8 cellular contexts compared by ENCODE assay signal in genomic region chr1:201530741-201531521, GRCh38. TPM values are rescaled to one million over a fixed set of nuclear protein-coding genes. Genes with fewer than 3 reads are reported as not detected.
DNase-seq lines count a peak whose midpoint lies in the region; ATAC-seq lines count a peak whose summit lies in the region.

No MANE protein-coding gene starts in this region.

- no peak overlapping the region for H3K27ac Mint-ChIP-seq in activated T-cell treated with anti-CD3 and anti-CD28 coated beads, Interleukin-2, amount 50 U/mL, for 72 hours

- peak; percentile 49 to 59 for ATAC-seq in activated T-cell treated with anti-CD3 and anti-CD28 coated beads, Interleukin-2, amount 50 U/mL, for 72 hours (replicated peaks in 1 of 2)
- no peak for ATAC-seq in HG03469 (IDR thresholded peaks at IDR 0.05; ENCODE audit: unreplicated experiment)

- H3K36me3 Mint-ChIP-seq in activated T-cell treated with anti-CD3 and anti-CD28 coated beads, Interleukin-2, amount 50 U/mL, for 72 hours (ENCODE audit: insufficient read depth in 2 of 2) = no peaks in the 10 kb centered on the region

- peak; percentile 87 for DNase-seq in Ammon's horn (ENCODE audit: low spot score)
- peak; percentile 70 for DNase-seq in H4 (ENCODE audit: low spot score)
- peak; percentile 25 for DNase-seq in NCI-H524 treated with DMSO at 0.1 percent for 48 hours (lab: John Stamatoyannopoulos, UW)
- peak; percentile 42 to 43 for DNase-seq in activated T-cell treated with anti-CD3 and anti-CD28 coated beads, Interleukin-2, amount 50 U/mL, for 72 hours
- peak; percentile 80 for DNase-seq in glomerular visceral epithelial cell (ENCODE audit: extremely low spot score)
- DNase-seq in pons (ENCODE audit: low spot score) = peak; percentile 85
- no peak for DNase-seq in activated CD4-positive, CD25-positive, alpha-beta regulatory T cell (lab: John Stamatoyannopoulos, UW)

- H3K4me1 Mint-ChIP-seq in activated T-cell treated with anti-CD3 and anti-CD28 coated beads, Interleukin-2, amount 50 U/mL, for 72 hours (ENCODE audit: low read depth) = peaks cover 18% of the 10 kb centered on the region

- no peaks in the 10 kb centered on the region for H3K27me3 Mint-ChIP-seq in activated T-cell treated with anti-CD3 and anti-CD28 coated beads, Interleukin-2, amount 50 U/mL, for 72 hours (ENCODE audit: low read depth)

- no peak overlapping the region for H3K4me3 Mint-ChIP-seq in activated T-cell treated with anti-CD3 and anti-CD28 coated beads, Interleukin-2, amount 50 U/mL, for 72 hours

- no peaks in the 10 kb centered on the region for H3K9me3 Mint-ChIP-seq in activated T-cell treated with anti-CD3 and anti-CD28 coated beads, Interleukin-2, amount 50 U/mL, for 72 hours

RNA-seq across cellular contexts. Expression of gene NAV1, which starts 8.0 kb away (rescaled TPM):
- total RNA-seq in H4 (2014; rRNA removed; shearing (Covaris generic)) = 13.1 and 16.1 TPM in 2 replicates
- total RNA-seq in activated T-cell treated with anti-CD3 and anti-CD28 coated beads, Interleukin-2, amount 50 U/mL, for 72 hours = 1 to 10 TPM; 6.2 to 6.3 TPM

RNA-seq across cellular contexts. Expression of gene CSRP1, which starts 24.0 kb away (rescaled TPM):
- 402 and 518 TPM in 2 replicates for total RNA-seq in H4 (2014; rRNA removed; shearing (Covaris generic))
- 10 to 100 TPM; 44.7 to 52.6 TPM for total RNA-seq in activated T-cell treated with anti-CD3 and anti-CD28 coated beads, Interleukin-2, amount 50 U/mL, for 72 hours

Comparison
In these comparisons a context has a peak if more than half of its experiments do, and no peak if none do; other contexts are left out.
1. DNase-seq: peak in Ammon's horn (single experiment), H4 (single experiment), NCI-H524 treated with DMSO at 0.1 percent for 48 hours (single experiment), activated T-cell treated with anti-CD3 and anti-CD28 coated beads, Interleukin-2, amount 50 U/mL, for 72 hours (2 of 2), glomerular visceral epithelial cell (single experiment) and pons (single experiment); none in activated CD4-positive, CD25-positive, alpha-beta regulatory T cell (0 of 4).